1 cellular context compared by ENCODE assay signal in the genomic region with DNA sequence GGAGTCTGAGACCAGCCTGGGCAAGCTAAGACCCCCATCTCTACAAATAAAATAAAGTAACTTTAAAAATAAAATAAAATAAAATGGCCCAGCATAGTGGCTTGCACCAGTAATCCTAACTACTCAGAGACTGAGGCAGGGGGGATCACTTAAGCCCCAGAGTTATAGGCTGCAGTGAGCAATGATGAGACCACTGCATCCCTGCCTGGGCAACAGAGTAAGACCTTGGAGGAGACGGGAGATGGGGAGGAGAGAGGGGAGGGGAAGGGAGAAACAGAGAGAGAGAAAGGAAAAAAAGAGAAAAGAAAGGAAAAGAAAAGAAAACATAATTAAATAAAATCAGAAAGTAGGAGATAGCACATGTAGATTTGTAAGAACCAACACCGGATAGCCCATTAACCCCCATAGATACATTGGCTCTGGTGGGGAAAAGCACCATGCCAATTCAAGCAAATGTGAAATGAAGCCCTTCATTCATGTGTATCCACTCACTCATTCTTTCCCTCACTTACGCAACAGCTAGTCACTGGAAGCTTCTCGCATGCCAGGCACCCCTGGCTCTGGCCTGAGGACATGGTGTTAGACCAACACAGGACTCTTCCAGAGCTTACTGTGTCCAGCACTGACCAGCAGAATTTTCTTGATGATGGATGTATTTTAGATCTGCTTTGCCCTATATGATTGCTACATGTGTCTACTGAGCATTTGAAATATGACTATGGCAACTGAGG.
A peak's percentile ranks its signal among the peaks of the same experiment; 100 is the strongest.
TF ChIP-seq lines count a peak whose summit lies in the region.

No MANE protein-coding gene starts in this region.

TF ChIP-seq in H1, 55 proteins besides CTCF, POLR2A, EP300 and RAD21:
- no peak for TF ChIP-seq EZH2 (IDR thresholded peaks at IDR 0.05; ENCODE audit: low read depth, low read length, severe bottlenecking)
- TF ChIP-seq CEBPB (IDR thresholded peaks at IDR 0.05; ENCODE audit: low read depth, low read length): 0 out of 2 replicates have a peak, but pooled peaks have one; percentile 20
